8 cellular contexts compared by ENCODE assay signal in the genomic region with DNA sequence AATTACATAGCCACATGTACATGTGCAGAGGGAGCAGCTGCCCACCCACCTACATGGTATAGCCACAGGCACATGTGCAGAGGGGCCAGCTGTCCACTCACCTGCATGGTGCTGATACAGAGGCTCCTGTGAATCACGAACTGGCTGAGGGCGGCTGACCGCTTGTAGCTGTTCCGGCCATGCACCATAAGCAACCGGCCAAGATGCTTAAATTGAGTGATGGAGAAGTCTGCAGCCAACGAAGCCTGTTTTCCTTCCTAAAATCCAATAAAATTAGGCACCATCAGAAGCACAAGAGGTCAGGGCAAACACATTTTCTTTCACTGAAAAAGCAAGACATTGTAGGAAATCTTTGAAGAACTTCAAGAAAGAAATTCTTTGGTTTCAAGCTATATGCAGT.
"Had no signal": no experiment of that assay in that cellular context is flagged by ENCODE, and none has a peak within 500 bp of the region (broad histone marks: within the 10 kb centered on the region; RNA-seq: fewer than 3 reads in every experiment).

No MANE protein-coding gene starts in this region.

- H3K36me3 Mint-ChIP-seq: IgD-negative memory B cell had no signal

- H3K9me3 Mint-ChIP-seq: GM23338, H9, IgD-negative memory B cell had no signal

- H3K27ac ChIP-seq: HL-60 had no signal

- H3K4me2 ChIP-seq: GM23338 had no signal

- H2AFZ ChIP-seq: GM23338 had no signal

- FAIRE-seq: H1, H54 had no signal

- H3K4me3 ChIP-seq: GM23338 had no signal

- H3K4me3 Mint-ChIP-seq: GM23338, H9, IgD-negative memory B cell had no signal

- ATAC-seq: GM23338 had no signal

- H3K4me1 Mint-ChIP-seq: H9 had no signal

- H3K27ac Mint-ChIP-seq: GM23338, IgD-negative memory B cell had no signal

- DNase-seq: H9, HCEC 1CT, KBM-7 had no signal
